In the genomic region with DNA sequence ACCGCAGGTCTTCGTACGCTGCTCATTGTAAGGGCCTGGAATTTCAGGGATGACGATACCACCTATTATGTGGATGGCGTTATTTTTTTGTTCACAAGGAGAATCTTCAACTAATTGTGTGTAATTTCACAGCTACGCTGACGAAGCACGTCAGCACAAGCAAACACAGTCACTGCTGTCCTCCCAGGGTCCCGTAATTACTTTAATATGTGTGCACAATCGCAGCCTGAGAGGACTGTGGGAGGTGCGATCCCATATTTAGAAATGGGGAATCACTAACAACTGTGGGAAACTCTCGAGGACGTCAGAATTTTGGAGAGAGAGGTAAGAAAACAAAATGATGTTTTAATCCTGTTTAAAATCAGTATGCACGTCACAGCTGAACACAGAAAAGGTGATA, we compare ENCODE assay signal across 19 cellular contexts. TPM values are rescaled to one million over a fixed set of nuclear protein-coding genes. Genes with fewer than 3 reads are reported as not detected.
DNase-seq lines count a peak whose midpoint lies in the region; ATAC-seq and TF ChIP-seq lines count a peak whose summit lies in the region.
"Had no signal": no experiment of that assay in that cellular context is flagged by ENCODE, and none has a peak within 500 bp of the region (broad histone marks: within the 10 kb centered on the region; RNA-seq: fewer than 3 reads in every experiment).

No MANE protein-coding gene starts in this region.

- no peaks in the 10 kb centered on the region for H3K4me1 ChIP-seq in H9 (ENCODE audit: insufficient read depth, low read length)
- H3K4me1 ChIP-seq: HAP-1 had no signal

- peaks cover 0 to 28% (median 6%) of the 10 kb centered on the region in 3 experiments; a peak in 4 of 7 replicates for H3K36me3 Mint-ChIP-seq in H9 (ENCODE audit: insufficient read depth in 1 of 3, low read depth in 3 of 3)
- H3K36me3 Mint-ChIP-seq in nephron progenitor cell (ENCODE audit: low read depth), result peaks cover 4% of the 10 kb centered on the region
- H3K36me3 Mint-ChIP-seq: CD4-positive, alpha-beta memory T cell had no signal

- no peak overlapping the region for H2BK120ac ChIP-seq in H9 (ENCODE audit: low read depth, low read length, poor library complexity, severe bottlenecking)

- H3K27ac Mint-ChIP-seq in H9 (no peak overlapping the region), nephron progenitor cell (peak overlapping the region; percentile 8)
- H3K27ac Mint-ChIP-seq: CD4-positive, alpha-beta memory T cell; HFFc6 had no signal

- H3K4me1 Mint-ChIP-seq in H9 (peaks cover 4 to 8% of the 10 kb centered on the region in 2 experiments), nephron progenitor cell (peaks cover 23% of the 10 kb centered on the region)
- H3K4me1 Mint-ChIP-seq: CD4-positive, alpha-beta memory T cell had no signal

- no peak overlapping the region for H2AK5ac ChIP-seq in H9 (ENCODE audit: insufficient read length, low read length)

- H4K91ac ChIP-seq in H9 (ENCODE audit: insufficient read length, low read depth, low read length), result no peak overlapping the region

- WGBS in H9 (ENCODE audit: extremely low coverage, insufficient read length, low lambda C conversion rate), result no CpG with 5 or more reads among the region's 14 CpGs

- no peak overlapping the region for H2BK5ac ChIP-seq in H9 (ENCODE audit: insufficient read length, low read length)

- H2BK15ac ChIP-seq in H9 (ENCODE audit: low read depth, low read length), result 0 out of 2 replicates have a peak overlapping the region, but pooled peaks have one; percentile 25

- H4K5ac ChIP-seq in H9 (ENCODE audit: insufficient read length, low read depth, low read length), result no peak overlapping the region

- intact Hi-C loops in left cardiac atrium (cut with DNase I), result loop anchor here in 1 of 2 donors (5.0 kb wide), 1 partner anchor 202 kb away; no protein-coding TSS in a partner anchor
- intact Hi-C loops in cardiac septum (cut with DNase I), result loop anchor here (5.0 kb wide), 1 partner anchor 207 kb away; no protein-coding TSS in a partner anchor

- H3K9ac ChIP-seq in H9 (ENCODE audit: extremely low read depth, insufficient read length, low read length), result no peak overlapping the region
- H3K9ac ChIP-seq: GM23248 had no signal

- H3K23me2 ChIP-seq in H9 (ENCODE audit: insufficient read length, low read depth, low read length, poor library complexity, severe bottlenecking), result no peaks in the 10 kb centered on the region

- H4K8ac ChIP-seq in H9 (replicated peaks; ENCODE audit: insufficient read length, low read depth, low read length), result no peak overlapping the region

- no peak overlapping the region for H3K4me2 ChIP-seq in H9 (ENCODE audit: insufficient read depth, insufficient read length, low read length)

- no peaks in the 10 kb centered on the region for H3K79me2 ChIP-seq in H9 (ENCODE audit: insufficient read depth, low read length)

- no peak overlapping the region for H3K14ac ChIP-seq in H9 (ENCODE audit: insufficient read depth, low read length)

- no peak for TF ChIP-seq CTCF in H9 (conservative IDR thresholded peaks at IDR 0.05)
- no peak for TF ChIP-seq CTCF in nephron progenitor cell (IDR thresholded peaks at IDR 0.05)

- H3K27ac ChIP-seq in H9 (ENCODE audit: insufficient read length, low read depth, low read length), result no peak overlapping the region
- H3K27ac ChIP-seq: GM23248 had no signal

- no peak for ATAC-seq in left cardiac atrium

- no peaks in the 10 kb centered on the region for H4K20me1 ChIP-seq in H9 (ENCODE audit: control insufficient read depth, insufficient read depth, insufficient read length)

- H3K9me3 Mint-ChIP-seq in H9, result peaks cover 26 to 27% of the 10 kb centered on the region in 2 experiments
- peaks cover 31% of the 10 kb centered on the region for H3K9me3 Mint-ChIP-seq in nephron progenitor cell

- H3K27me3 ChIP-seq in H9 (ENCODE audit: insufficient read depth, low read length), result no peaks in the 10 kb centered on the region

- no peak overlapping the region for H2AFZ ChIP-seq in H9 (ENCODE audit: low read length)
- H2AFZ ChIP-seq: GM23248 had no signal

- no peak overlapping the region for H3K18ac ChIP-seq in H9 (ENCODE audit: insufficient read length, low read depth, low read length)

- H3T11ph ChIP-seq in H9 (ENCODE audit: low read length), result no peak overlapping the region

- no peaks in the 10 kb centered on the region for H3K9me3 ChIP-seq in H9 (ENCODE audit: control insufficient read depth, low read depth, low read length)
- H3K9me3 ChIP-seq: HAP-1 had no signal

- H3K4me3 Mint-ChIP-seq in H9 (no peak overlapping the region), nephron progenitor cell (no peak overlapping the region)
- H3K4me3 Mint-ChIP-seq: CD4-positive, alpha-beta memory T cell; HFFc6 had no signal

- H3K79me1 ChIP-seq in H9 (ENCODE audit: insufficient read depth, low read depth, low read length, poor library complexity, severe bottlenecking), result no peaks in the 10 kb centered on the region

- H3K27me3 Mint-ChIP-seq in H9 (ENCODE audit: low read depth), result no peaks in the 10 kb centered on the region; the same call in 1 of the 2 replicates
- H3K27me3 Mint-ChIP-seq in nephron progenitor cell (ENCODE audit: low read depth, poor library complexity), result peaks cover 19% of the 10 kb centered on the region

- no peak overlapping the region for H3K4ac ChIP-seq in H9 (ENCODE audit: low read depth, low read length)

- H3K56ac ChIP-seq in H9 (ENCODE audit: insufficient read length, low read depth, low read length), result no peak overlapping the region

- DNase-seq in left cardiac atrium (peak; percentile 4), cardiac septum (ENCODE audit: low spot score) (no peak), H9 (no peak), NCI-H748 treated with DMSO at 0.1 percent for 48 hours (lab: John Stamatoyannopoulos, UW) (peak; percentile 47), nephron progenitor cell (no peak), middle frontal gyrus (ENCODE audit: extremely low spot score, low spot score) (no peak), DMS79 treated with DMSO at 0.1 percent for 48 hours (lab: John Stamatoyannopoulos, UW) (no peak)
- DNase-seq in activated CD8-positive, alpha-beta memory T cell treated with anti-CD3 and anti-CD28 coated beads, Interleukin-2, amount 50 U/mL, for 48 hours, result no peak
- DNase-seq: C1 segment of cervical spinal cord; Calu3; CD4-positive, alpha-beta memory T cell; COR-L47; DMS53; DND-41; GM23248; HFFc6 had no signal

- no peak overlapping the region for H2BK12ac ChIP-seq in H9 (ENCODE audit: insufficient read length, low read depth, low read length)

- no peak overlapping the region for H3K23ac ChIP-seq in H9 (ENCODE audit: insufficient read length, low read depth, low read length)

- no peak overlapping the region for H2BK20ac ChIP-seq in H9 (ENCODE audit: low read depth, low read length, poor library complexity, severe bottlenecking)

RNA-seq across cellular contexts. Expression of gene DACT2, which starts 40.2 kb away (rescaled TPM):
- total RNA-seq in left cardiac atrium, result 1 to 10 TPM; 1.7 to 2.4 TPM
- total RNA-seq in cardiac septum, result 0.48 TPM
- 1.6 and 1.8 TPM in 2 replicates for total RNA-seq in H9 (2021)
- total RNA-seq: A172; Calu3; CD4-positive, alpha-beta memory T cell; GM23248; H4; HFFc6 had no signal

Comparison
In these comparisons a context has a peak if more than half of its experiments do, and no peak if none do; other contexts are left out.
1. DNase-seq: peak in left cardiac atrium (single experiment) and NCI-H748 treated with DMSO at 0.1 percent for 48 hours (single experiment); none in cardiac septum (single experiment), H9 (single experiment), nephron progenitor cell (single experiment), activated CD8-positive, alpha-beta memory T cell treated with anti-CD3 and anti-CD28 coated beads, Interleukin-2, amount 50 U/mL, for 48 hours (single experiment), middle frontal gyrus (single experiment) and DMS79 treated with DMSO at 0.1 percent for 48 hours (single experiment).